Comparison of ENCODE assay signal across 8 cellular contexts in genomic region chr9:124770359-124771020, GRCh38. TPM values are rescaled to one million over a fixed set of nuclear protein-coding genes. Genes with fewer than 3 reads are reported as not detected.
DNase-seq lines count a peak whose midpoint lies in the region; ATAC-seq, FAIRE-seq and TF ChIP-seq lines count a peak whose summit lies in the region.

No MANE protein-coding gene starts in this region.

- H3K9me3 ChIP-seq in ectodermal cell (ENCODE audit: control insufficient read depth, low read length), result no peaks in the 10 kb centered on the region
- H3K9me3 ChIP-seq in mucosa of stomach (ENCODE audit: control insufficient read depth, low read length), result no peaks in the 10 kb centered on the region

- TF ChIP-seq POLR2A in GM18505 (IDR thresholded peaks at IDR 0.05; ENCODE audit: borderline replicate concordance, extremely low read depth, insufficient read depth, insufficient read length), result peak; percentile 11

- WGBS in ectodermal cell, 2 experiments, result 0 to 1% methylated on average over 43 of the region's 43 CpGs

- H3K36me3 ChIP-seq in ectodermal cell (ENCODE audit: control insufficient read depth, insufficient read depth, low read length) (no peaks in the 10 kb centered on the region), mucosa of stomach (ENCODE audit: control insufficient read depth, insufficient read depth, low read length) (no peaks in the 10 kb centered on the region)

- H3K4me1 ChIP-seq in ectodermal cell (ENCODE audit: control insufficient read depth, insufficient read depth, low read length), result peaks cover 25% of the 10 kb centered on the region
- H3K4me1 ChIP-seq in mucosa of stomach (ENCODE audit: control insufficient read depth, insufficient read depth, low read length), result peaks cover 7% of the 10 kb centered on the region

- peak overlapping the region; percentile 62 for H3K9ac ChIP-seq in mucosa of stomach (ENCODE audit: low read length)

- FAIRE-seq in GM19239 (lab: Jason Lieb, UNC), result no peak

- H3K27ac ChIP-seq in ectodermal cell (ENCODE audit: insufficient read depth, low read depth, low read length, poor library complexity, severe bottlenecking), result peak overlapping the region; percentile 97

- ATAC-seq in GM18505 (IDR thresholded peaks at IDR 0.05; ENCODE audit: unreplicated experiment) (no peak), HG02870 (IDR thresholded peaks at IDR 0.05; ENCODE audit: unreplicated experiment) (no peak)
- no peak for ATAC-seq in activated CD4-positive, CD25-positive, alpha-beta regulatory T cell treated with anti-CD3 and anti-CD28 coated beads, Interleukin-2, amount 50 U/mL, for 24 hours

- H3K27me3 ChIP-seq in ectodermal cell (ENCODE audit: control insufficient read depth, insufficient read depth, low read length, poor library complexity, severe bottlenecking), result peaks cover 2% of the 10 kb centered on the region
- H3K27me3 ChIP-seq in mucosa of stomach (ENCODE audit: control insufficient read depth, insufficient read depth, low read length), result peaks cover 28% of the 10 kb centered on the region

- H3K4me3 ChIP-seq in ectodermal cell (ENCODE audit: insufficient read depth, low read depth, low read length) (peak overlapping the region; percentile 82), mucosa of stomach (ENCODE audit: low read length) (peak overlapping the region; percentile 86)

- DNase-seq in 8988T (peak; percentile 56), RPMI8226 (peak; percentile 57), GM19239 (ENCODE audit: insufficient read length, low spot score) (no peak)

RNA-seq across cellular contexts. Expression of gene NR6A1, which starts 0.6 kb away (rescaled TPM):
- polyA plus RNA-seq in ectodermal cell (2013, experiment 1 of 4), result 247 TPM
- polyA plus RNA-seq in ectodermal cell (2013, experiment 2 of 4), result 281 TPM
- 175 TPM for polyA plus RNA-seq in ectodermal cell (2013, experiment 3 of 4)
- 190 TPM for polyA plus RNA-seq in ectodermal cell (2013, experiment 4 of 4)

RNA-seq across cellular contexts. Expression of gene OLFML2A, which starts 6.4 kb away (rescaled TPM):
- 9.5 TPM for polyA plus RNA-seq in ectodermal cell (2013, experiment 1 of 4)
- polyA plus RNA-seq in ectodermal cell (2013, experiment 2 of 4), result 8.0 TPM
- 6.0 TPM for polyA plus RNA-seq in ectodermal cell (2013, experiment 3 of 4)
- 5.8 TPM for polyA plus RNA-seq in ectodermal cell (2013, experiment 4 of 4)
